In the genomic region with DNA sequence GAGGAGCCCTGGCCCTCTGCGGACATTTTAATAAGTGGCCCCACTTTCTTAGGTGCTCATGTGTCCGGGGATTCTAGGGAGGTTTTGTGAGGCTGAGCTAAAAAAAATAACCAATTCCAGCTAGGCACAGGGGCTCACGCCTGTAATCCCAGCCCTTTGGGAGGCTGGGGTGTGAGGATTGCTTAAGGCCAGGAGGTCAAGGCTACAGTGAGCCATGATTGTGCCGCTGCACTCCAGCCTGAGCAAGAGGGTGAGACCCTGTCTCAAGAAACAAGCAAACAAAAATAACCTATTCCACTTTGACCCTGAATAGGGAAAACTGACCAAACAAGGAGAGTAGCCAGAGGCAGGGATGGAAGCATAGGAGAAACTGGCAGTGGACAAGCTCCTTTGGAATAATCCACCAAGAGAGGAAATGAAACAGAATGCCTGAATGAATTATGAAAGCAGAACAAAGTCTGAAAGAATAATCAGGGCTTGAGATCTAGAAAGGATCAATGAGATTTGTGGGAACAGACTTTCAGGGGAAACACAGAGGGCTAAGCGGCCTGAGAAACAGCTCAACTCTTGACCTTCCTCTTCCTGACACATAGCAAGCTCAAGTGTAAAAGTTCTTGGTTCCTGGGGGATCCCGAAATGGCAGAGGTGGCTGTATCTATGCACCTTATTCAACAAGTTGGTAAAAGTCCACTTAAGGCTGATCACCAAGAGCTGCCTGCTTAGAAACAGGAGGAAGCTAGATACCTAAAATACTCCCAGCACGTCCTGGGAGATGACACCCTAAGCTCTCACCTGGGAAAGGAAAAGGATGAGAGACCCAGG, we compare ENCODE assay signal across 2 cellular contexts.
TF ChIP-seq lines count a peak whose summit lies in the region.

No MANE protein-coding gene starts in this region.

TF ChIP-seq in HEK293, 187 proteins besides CTCF, POLR2A, EP300 and RAD21:
- TF ChIP-seq SCRT1 (tag by site-specific recombination; IDR thresholded peaks at IDR 0.05; ENCODE audit: borderline replicate concordance) (peak; percentile 45; the same call in 1 of the 2 replicates), ZNF391 (tag by site-specific recombination; IDR thresholded peaks at IDR 0.05; ENCODE audit: borderline replicate concordance, low read depth) (no peak), SCRT2 (tag by site-specific recombination; IDR thresholded peaks at IDR 0.05) (peak; percentile 73), ZNF629 (tag by site-specific recombination; IDR thresholded peaks at IDR 0.05) (no peak), FEZF1 (tag by site-specific recombination; IDR thresholded peaks at IDR 0.05) (no peak)
- TF ChIP-seq, protein P1, sequence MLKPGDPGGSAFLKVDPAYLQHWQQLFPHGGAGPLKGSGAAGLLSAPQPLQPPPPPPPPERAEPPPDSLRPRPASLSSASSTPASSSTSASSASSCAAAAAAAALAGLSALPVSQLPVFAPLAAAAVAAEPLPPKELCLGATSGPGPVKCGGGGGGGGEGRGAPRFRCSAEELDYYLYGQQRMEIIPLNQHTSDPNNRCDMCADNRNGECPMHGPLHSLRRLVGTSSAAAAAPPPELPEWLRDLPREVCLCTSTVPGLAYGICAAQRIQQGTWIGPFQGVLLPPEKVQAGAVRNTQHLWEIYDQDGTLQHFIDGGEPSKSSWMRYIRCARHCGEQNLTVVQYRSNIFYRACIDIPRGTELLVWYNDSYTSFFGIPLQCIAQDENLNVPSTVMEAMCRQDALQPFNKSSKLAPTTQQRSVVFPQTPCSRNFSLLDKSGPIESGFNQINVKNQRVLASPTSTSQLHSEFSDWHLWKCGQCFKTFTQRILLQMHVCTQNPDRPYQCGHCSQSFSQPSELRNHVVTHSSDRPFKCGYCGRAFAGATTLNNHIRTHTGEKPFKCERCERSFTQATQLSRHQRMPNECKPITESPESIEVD (tag by site-specific recombination; IDR thresholded peaks at IDR 0.05), result no peak

TF ChIP-seq in GM12878, 131 proteins besides CTCF, POLR2A, EP300 and RAD21 (continues in another document):
- TF ChIP-seq SIX5 (IDR thresholded peaks at IDR 0.05; ENCODE audit: low read depth, low read length, severe bottlenecking), result no peak
- TF ChIP-seq, protein P2, sequence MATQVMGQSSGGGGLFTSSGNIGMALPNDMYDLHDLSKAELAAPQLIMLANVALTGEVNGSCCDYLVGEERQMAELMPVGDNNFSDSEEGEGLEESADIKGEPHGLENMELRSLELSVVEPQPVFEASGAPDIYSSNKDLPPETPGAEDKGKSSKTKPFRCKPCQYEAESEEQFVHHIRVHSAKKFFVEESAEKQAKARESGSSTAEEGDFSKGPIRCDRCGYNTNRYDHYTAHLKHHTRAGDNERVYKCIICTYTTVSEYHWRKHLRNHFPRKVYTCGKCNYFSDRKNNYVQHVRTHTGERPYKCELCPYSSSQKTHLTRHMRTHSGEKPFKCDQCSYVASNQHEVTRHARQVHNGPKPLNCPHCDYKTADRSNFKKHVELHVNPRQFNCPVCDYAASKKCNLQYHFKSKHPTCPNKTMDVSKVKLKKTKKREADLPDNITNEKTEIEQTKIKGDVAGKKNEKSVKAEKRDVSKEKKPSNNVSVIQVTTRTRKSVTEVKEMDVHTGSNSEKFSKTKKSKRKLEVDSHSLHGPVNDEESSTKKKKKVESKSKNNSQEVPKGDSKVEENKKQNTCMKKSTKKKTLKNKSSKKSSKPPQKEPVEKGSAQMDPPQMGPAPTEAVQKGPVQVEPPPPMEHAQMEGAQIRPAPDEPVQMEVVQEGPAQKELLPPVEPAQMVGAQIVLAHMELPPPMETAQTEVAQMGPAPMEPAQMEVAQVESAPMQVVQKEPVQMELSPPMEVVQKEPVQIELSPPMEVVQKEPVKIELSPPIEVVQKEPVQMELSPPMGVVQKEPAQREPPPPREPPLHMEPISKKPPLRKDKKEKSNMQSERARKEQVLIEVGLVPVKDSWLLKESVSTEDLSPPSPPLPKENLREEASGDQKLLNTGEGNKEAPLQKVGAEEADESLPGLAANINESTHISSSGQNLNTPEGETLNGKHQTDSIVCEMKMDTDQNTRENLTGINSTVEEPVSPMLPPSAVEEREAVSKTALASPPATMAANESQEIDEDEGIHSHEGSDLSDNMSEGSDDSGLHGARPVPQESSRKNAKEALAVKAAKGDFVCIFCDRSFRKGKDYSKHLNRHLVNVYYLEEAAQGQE (IDR thresholded peaks at IDR 0.05; ENCODE audit: low read depth, low read length), result no peak
- peak in 1 of 2 experiments; percentile 55; a peak in 2 of 4 replicates for TF ChIP-seq ETV6 (conservative IDR thresholded peaks at IDR 0.05 in 1 of 2, IDR thresholded peaks at IDR 0.05 in 1 of 2; ENCODE audit: borderline replicate concordance in 1 of 2, low read depth in 1 of 2)
- TF ChIP-seq PAX8 (IDR thresholded peaks at IDR 0.05), result no peak
- TF ChIP-seq SMARCA5 (IDR thresholded peaks at IDR 0.05), result no peak
- peak; percentile 92 for TF ChIP-seq NR2F1 (conservative IDR thresholded peaks at IDR 0.05)
- peak; percentile 96 for TF ChIP-seq IKZF1 (conservative IDR thresholded peaks at IDR 0.05)
- TF ChIP-seq SMC3 (IDR thresholded peaks at IDR 0.05; ENCODE audit: borderline replicate concordance, low read length), result no peak; the same call in 1 of the 2 replicates
- peak; percentile 73 for TF ChIP-seq MTA2 (IDR thresholded peaks at IDR 0.05; ENCODE audit: low read depth)
- TF ChIP-seq LARP7 (IDR thresholded peaks at IDR 0.05), result no peak
- TF ChIP-seq DPF2 (IDR thresholded peaks at IDR 0.05), result peak; percentile 73
- TF ChIP-seq ZBED1 (IDR thresholded peaks at IDR 0.05; ENCODE audit: borderline replicate concordance), result peak; percentile 48; the same call in 1 of the 2 replicates
- no peak for TF ChIP-seq CHD4 (IDR thresholded peaks at IDR 0.05)
- 0 out of 4 replicates have a peak, but pooled peaks of 1 of the 2 experiments have one; percentile 4 for TF ChIP-seq BHLHE40 (IDR thresholded peaks at IDR 0.05; ENCODE audit: borderline replicate concordance in 1 of 2, low read depth in 2 of 2, low read length in 1 of 2)
- peak; percentile 98 for TF ChIP-seq IKZF2 (IDR thresholded peaks at IDR 0.05)
- peak; percentile 36; the same call in 1 of the 2 replicates for TF ChIP-seq BCL11A (IDR thresholded peaks at IDR 0.05; ENCODE audit: low read depth, low read length)
- peak; percentile 89 for TF ChIP-seq MEF2B (IDR thresholded peaks at IDR 0.05; ENCODE audit: partially characterized antibody, poor library complexity, severe bottlenecking)
- TF ChIP-seq MXI1 (IDR thresholded peaks at IDR 0.05; ENCODE audit: low read depth, low read length), result peak; percentile 34; the same call in 1 of the 2 replicates
- peak; percentile 75 for TF ChIP-seq ZNF217 (IDR thresholded peaks at IDR 0.05)
- TF ChIP-seq, protein P3, sequence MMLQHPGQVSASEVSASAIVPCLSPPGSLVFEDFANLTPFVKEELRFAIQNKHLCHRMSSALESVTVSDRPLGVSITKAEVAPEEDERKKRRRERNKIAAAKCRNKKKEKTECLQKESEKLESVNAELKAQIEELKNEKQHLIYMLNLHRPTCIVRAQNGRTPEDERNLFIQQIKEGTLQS (IDR thresholded peaks at IDR 0.05; ENCODE audit: borderline replicate concordance, extremely low read depth, low read depth, low read length), result no peak
- TF ChIP-seq, protein P4, sequence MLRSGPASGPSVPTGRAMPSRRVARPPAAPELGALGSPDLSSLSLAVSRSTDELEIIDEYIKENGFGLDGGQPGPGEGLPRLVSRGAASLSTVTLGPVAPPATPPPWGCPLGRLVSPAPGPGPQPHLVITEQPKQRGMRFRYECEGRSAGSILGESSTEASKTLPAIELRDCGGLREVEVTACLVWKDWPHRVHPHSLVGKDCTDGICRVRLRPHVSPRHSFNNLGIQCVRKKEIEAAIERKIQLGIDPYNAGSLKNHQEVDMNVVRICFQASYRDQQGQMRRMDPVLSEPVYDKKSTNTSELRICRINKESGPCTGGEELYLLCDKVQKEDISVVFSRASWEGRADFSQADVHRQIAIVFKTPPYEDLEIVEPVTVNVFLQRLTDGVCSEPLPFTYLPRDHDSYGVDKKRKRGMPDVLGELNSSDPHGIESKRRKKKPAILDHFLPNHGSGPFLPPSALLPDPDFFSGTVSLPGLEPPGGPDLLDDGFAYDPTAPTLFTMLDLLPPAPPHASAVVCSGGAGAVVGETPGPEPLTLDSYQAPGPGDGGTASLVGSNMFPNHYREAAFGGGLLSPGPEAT (IDR thresholded peaks at IDR 0.05; ENCODE audit: low read depth), result peak; percentile 86
- no peak for TF ChIP-seq MYC (IDR thresholded peaks at IDR 0.05; ENCODE audit: insufficient read depth, insufficient read length, insufficient replicate concordance, low read length, severe bottlenecking)
- TF ChIP-seq YY1 (IDR thresholded peaks at IDR 0.05; ENCODE audit: low read depth, low read length), result 0 out of 2 replicates have a peak, but pooled peaks have one; percentile 26
- TF ChIP-seq SPI1 (IDR thresholded peaks at IDR 0.05; ENCODE audit: borderline replicate concordance, insufficient read depth, low read depth, low read length), result peak; percentile 89
- TF ChIP-seq, protein P5, sequence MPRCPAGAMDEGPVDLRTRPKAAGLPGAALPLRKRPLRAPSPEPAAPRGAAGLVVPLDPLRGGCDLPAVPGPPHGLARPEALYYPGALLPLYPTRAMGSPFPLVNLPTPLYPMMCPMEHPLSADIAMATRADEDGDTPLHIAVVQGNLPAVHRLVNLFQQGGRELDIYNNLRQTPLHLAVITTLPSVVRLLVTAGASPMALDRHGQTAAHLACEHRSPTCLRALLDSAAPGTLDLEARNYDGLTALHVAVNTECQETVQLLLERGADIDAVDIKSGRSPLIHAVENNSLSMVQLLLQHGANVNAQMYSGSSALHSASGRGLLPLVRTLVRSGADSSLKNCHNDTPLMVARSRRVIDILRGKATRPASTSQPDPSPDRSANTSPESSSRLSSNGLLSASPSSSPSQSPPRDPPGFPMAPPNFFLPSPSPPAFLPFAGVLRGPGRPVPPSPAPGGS (IDR thresholded peaks at IDR 0.05; ENCODE audit: borderline replicate concordance, insufficient read depth, low read depth, low read length, poor library complexity, severe bottlenecking), result peak; percentile 99
- peak; percentile 89 for TF ChIP-seq GATAD2B (conservative IDR thresholded peaks at IDR 0.05; ENCODE audit: low read depth)
- TF ChIP-seq CREB1 (IDR thresholded peaks at IDR 0.05; ENCODE audit: low read depth), result no peak
- TF ChIP-seq EED (IDR thresholded peaks at IDR 0.05; ENCODE audit: low read depth), result peak; percentile 91
- TF ChIP-seq, protein P6, sequence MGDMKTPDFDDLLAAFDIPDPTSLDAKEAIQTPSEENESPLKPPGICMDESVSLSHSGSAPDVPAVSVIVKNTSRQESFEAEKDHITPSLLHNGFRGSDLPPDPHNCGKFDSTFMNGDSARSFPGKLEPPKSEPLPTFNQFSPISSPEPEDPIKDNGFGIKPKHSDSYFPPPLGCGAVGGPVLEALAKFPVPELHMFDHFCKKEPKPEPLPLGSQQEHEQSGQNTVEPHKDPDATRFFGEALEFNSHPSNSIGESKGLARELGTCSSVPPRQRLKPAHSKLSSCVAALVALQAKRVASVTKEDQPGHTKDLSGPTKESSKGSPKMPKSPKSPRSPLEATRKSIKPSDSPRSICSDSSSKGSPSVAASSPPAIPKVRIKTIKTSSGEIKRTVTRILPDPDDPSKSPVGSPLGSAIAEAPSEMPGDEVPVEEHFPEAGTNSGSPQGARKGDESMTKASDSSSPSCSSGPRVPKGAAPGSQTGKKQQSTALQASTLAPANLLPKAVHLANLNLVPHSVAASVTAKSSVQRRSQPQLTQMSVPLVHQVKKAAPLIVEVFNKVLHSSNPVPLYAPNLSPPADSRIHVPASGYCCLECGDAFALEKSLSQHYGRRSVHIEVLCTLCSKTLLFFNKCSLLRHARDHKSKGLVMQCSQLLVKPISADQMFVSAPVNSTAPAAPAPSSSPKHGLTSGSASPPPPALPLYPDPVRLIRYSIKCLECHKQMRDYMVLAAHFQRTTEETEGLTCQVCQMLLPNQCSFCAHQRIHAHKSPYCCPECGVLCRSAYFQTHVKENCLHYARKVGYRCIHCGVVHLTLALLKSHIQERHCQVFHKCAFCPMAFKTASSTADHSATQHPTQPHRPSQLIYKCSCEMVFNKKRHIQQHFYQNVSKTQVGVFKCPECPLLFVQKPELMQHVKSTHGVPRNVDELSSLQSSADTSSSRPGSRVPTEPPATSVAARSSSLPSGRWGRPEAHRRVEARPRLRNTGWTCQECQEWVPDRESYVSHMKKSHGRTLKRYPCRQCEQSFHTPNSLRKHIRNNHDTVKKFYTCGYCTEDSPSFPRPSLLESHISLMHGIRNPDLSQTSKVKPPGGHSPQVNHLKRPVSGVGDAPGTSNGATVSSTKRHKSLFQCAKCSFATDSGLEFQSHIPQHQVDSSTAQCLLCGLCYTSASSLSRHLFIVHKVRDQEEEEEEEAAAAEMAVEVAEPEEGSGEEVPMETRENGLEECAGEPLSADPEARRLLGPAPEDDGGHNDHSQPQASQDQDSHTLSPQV (IDR thresholded peaks at IDR 0.05), result peak; percentile 35; the same call in 1 of the 2 replicates
- TF ChIP-seq TBL1XR1 (IDR thresholded peaks at IDR 0.05; ENCODE audit: low read depth, low read length), result 0 out of 2 replicates have a peak, but pooled peaks have one; percentile 70
- TF ChIP-seq, protein P7, sequence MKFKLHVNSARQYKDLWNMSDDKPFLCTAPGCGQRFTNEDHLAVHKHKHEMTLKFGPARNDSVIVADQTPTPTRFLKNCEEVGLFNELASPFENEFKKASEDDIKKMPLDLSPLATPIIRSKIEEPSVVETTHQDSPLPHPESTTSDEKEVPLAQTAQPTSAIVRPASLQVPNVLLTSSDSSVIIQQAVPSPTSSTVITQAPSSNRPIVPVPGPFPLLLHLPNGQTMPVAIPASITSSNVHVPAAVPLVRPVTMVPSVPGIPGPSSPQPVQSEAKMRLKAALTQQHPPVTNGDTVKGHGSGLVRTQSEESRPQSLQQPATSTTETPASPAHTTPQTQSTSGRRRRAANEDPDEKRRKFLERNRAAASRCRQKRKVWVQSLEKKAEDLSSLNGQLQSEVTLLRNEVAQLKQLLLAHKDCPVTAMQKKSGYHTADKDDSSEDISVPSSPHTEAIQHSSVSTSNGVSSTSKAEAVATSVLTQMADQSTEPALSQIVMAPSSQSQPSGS (IDR thresholded peaks at IDR 0.05; ENCODE audit: low read length), result peak; percentile 98
- peak; percentile 50 for TF ChIP-seq RELA (IDR thresholded peaks at IDR 0.05; ENCODE audit: borderline replicate concordance, partially characterized antibody)
- no peak for TF ChIP-seq STAT3 (IDR thresholded peaks at IDR 0.05; ENCODE audit: low read depth, low read length)
- TF ChIP-seq ZNF24 (IDR thresholded peaks at IDR 0.05), result no peak
